Comparison of ENCODE assay signal across 8 cellular contexts in genomic region chr5:10595678-10596309, GRCh38. TPM values are rescaled to one million over a fixed set of nuclear protein-coding genes. Genes with fewer than 3 reads are reported as not detected.
DNase-seq lines count a peak whose midpoint lies in the region; ATAC-seq, FAIRE-seq and TF ChIP-seq lines count a peak whose summit lies in the region.

No MANE protein-coding gene starts in this region.

- H3K4me3 ChIP-seq in A549 (peak overlapping the region; percentile 19; the same call in 1 of the 3 replicates), astrocyte of the cerebellum (ENCODE audit: low read depth, low read length) (no peak overlapping the region)

- TF ChIP-seq POLR2A in A549 (IDR thresholded peaks at IDR 0.05; ENCODE audit: low read length) = no peak

- TF ChIP-seq CTCF in A549 (IDR thresholded peaks at IDR 0.05) (no peak), astrocyte of the cerebellum (IDR thresholded peaks at IDR 0.05; ENCODE audit: low read depth, low read length, missing control alignments) (no peak), progenitor cell of endocrine pancreas (IDR thresholded peaks at IDR 0.05; ENCODE audit: unreplicated experiment) (no peak)

- no peaks in the 10 kb centered on the region for H3K27me3 ChIP-seq in layer of hippocampus (ENCODE audit: control insufficient read depth, insufficient read depth, low read length)

- in situ Hi-C loops in astrocyte of the cerebellum (cut with HindIII; ENCODE audit: low sequenced_read_pairs) = no loop called here

- no peaks in the 10 kb centered on the region for H3K9me3 Mint-ChIP-seq in stimulated activated naive CD8-positive, alpha-beta T cell treated with anti-CD3 and anti-CD28 coated beads, Interleukin-15, amount 100 ng/mL, for 72 hours
- H3K9me3 Mint-ChIP-seq in progenitor cell of endocrine pancreas (ENCODE audit: low read depth) = peaks cover 9% of the 10 kb centered on the region

- peaks cover 2% of the 10 kb centered on the region for H3K36me3 Mint-ChIP-seq in progenitor cell of endocrine pancreas (ENCODE audit: insufficient read depth)

- WGBS in A549 (ENCODE audit: missing lambda C conversion rate) = 4% methylated on average over 8 of the region's 8 CpGs

- no peak for TF ChIP-seq RAD21 in A549 (conservative IDR thresholded peaks at IDR 0.05 in 1 of 2, IDR thresholded peaks at IDR 0.05 in 1 of 2)

- CTCF ChIA-PET in A549 (lab: Yijun Ruan, JAX) = interaction anchor here (1.2 to 2.3 kb wide), 2 partner anchors 32 to 143 kb away, joined by 3 to 7 read pairs; no protein-coding TSS in a partner anchor

- peak overlapping the region; percentile 84 to 86 for H3K27ac ChIP-seq in A549
- H3K27ac ChIP-seq in layer of hippocampus (ENCODE audit: low read depth, low read length) = peak overlapping the region; percentile 53

- peaks cover 66% of the 10 kb centered on the region for H3K4me1 ChIP-seq in A549

- no peak for TF ChIP-seq EP300 in A549 (IDR thresholded peaks at IDR 0.05)

- DNase-seq in A549 (ENCODE audit: low read depth in 1 of 2, low spot score in 1 of 2) = peak; percentile 79 to 92
- DNase-seq in NCI-H446 treated with DMSO at 0.1 percent for 48 hours (lab: John Stamatoyannopoulos, UW) = peak; percentile 79
- peak; percentile 90 for DNase-seq in astrocyte of the cerebellum (ENCODE audit: low read depth)
- peak in 1 of 2 donors; percentile 49 for DNase-seq in stimulated activated naive CD8-positive, alpha-beta T cell treated with anti-CD3 and anti-CD28 coated beads, Interleukin-15, amount 100 ng/mL, for 72 hours
- no peak for DNase-seq in progenitor cell of endocrine pancreas (ENCODE audit: low spot score, unreplicated experiment)
- no peak for DNase-seq in effector CD4-positive, alpha-beta T cell

- H3K27me3 Mint-ChIP-seq in stimulated activated naive CD8-positive, alpha-beta T cell treated with anti-CD3 and anti-CD28 coated beads, Interleukin-15, amount 100 ng/mL, for 72 hours = peaks cover 22% of the 10 kb centered on the region
- H3K27me3 Mint-ChIP-seq in progenitor cell of endocrine pancreas = peaks cover 4% of the 10 kb centered on the region

- peak overlapping the region; percentile 98 for H3K4me2 ChIP-seq in A549

- H3K27ac Mint-ChIP-seq in stimulated activated naive CD8-positive, alpha-beta T cell treated with anti-CD3 and anti-CD28 coated beads, Interleukin-15, amount 100 ng/mL, for 72 hours = no peak overlapping the region
- no peak overlapping the region for H3K27ac Mint-ChIP-seq in progenitor cell of endocrine pancreas

- H3K4me1 Mint-ChIP-seq in stimulated activated naive CD8-positive, alpha-beta T cell treated with anti-CD3 and anti-CD28 coated beads, Interleukin-15, amount 100 ng/mL, for 72 hours = peaks cover 60% of the 10 kb centered on the region
- peaks cover 1% of the 10 kb centered on the region for H3K4me1 Mint-ChIP-seq in progenitor cell of endocrine pancreas (ENCODE audit: low read depth)

- POLR2A ChIA-PET in A549 (lab: Yijun Ruan, JAX) = no interaction called here

- ATAC-seq in A549 (peak; percentile 85 to 94), GM21423 (IDR thresholded peaks at IDR 0.05; ENCODE audit: unreplicated experiment) (peak; percentile 38)
- peak; percentile 80 for ATAC-seq in stimulated activated naive CD8-positive, alpha-beta T cell treated with anti-CD3 and anti-CD28 coated beads, Interleukin-15, amount 100 ng/mL, for 72 hours

- no peaks in the 10 kb centered on the region for H3K9me3 ChIP-seq in A549

- no peak for FAIRE-seq in A549 (lab: Jason Lieb, UNC)

- H3K4me3 Mint-ChIP-seq in stimulated activated naive CD8-positive, alpha-beta T cell treated with anti-CD3 and anti-CD28 coated beads, Interleukin-15, amount 100 ng/mL, for 72 hours = peak overlapping the region; percentile 9 to 45
- no peak overlapping the region for H3K4me3 Mint-ChIP-seq in progenitor cell of endocrine pancreas (ENCODE audit: low read depth)

TF ChIP-seq in A549, 52 proteins besides CTCF, POLR2A, EP300 and RAD21:
- TF ChIP-seq FOSB (CRISPR knock-in tag; IDR thresholded peaks at IDR 0.05) (no peak), MAFK (IDR thresholded peaks at IDR 0.05; ENCODE audit: partially characterized antibody) (peak; percentile 32), HEYL (CRISPR knock-in tag; IDR thresholded peaks at IDR 0.05) (no peak), FOSL2 (IDR thresholded peaks at IDR 0.05) (peak; percentile 55), FOSL2 (CRISPR knock-in tag; IDR thresholded peaks at IDR 0.05) (peak; percentile 87), JUNB (IDR thresholded peaks at IDR 0.05) (peak; percentile 48), GATA3 (IDR thresholded peaks at IDR 0.05; ENCODE audit: borderline replicate concordance) (peak; percentile 48; the same call in 1 of the 2 replicates), MAX (IDR thresholded peaks at IDR 0.05) (peak; percentile 52; the same call in 1 of the 2 replicates)
TF ChIP-seq in A549: peak in this region for 5.

RNA-seq across cellular contexts. Expression of gene ANKRD33B, which starts 31.9 kb away (rescaled TPM):
- polyA plus RNA-seq in A549 (2011; rRNA removed) = 6.9 and 8.2 TPM in 2 replicates
- polyA plus RNA-seq in A549 (2012; cell fraction: cytosol; rRNA removed) = 7.3 and 11.1 TPM in 2 replicates
- polyA plus RNA-seq in A549 (2012; cell fraction: nucleus; rRNA removed) = 24.2 and 33.7 TPM in 2 replicates
- polyA plus RNA-seq in A549 (2017; fragmentation: RNase III; extraction: RNeasy Plus Mini Kit Qiagen cat#74134 plus additional on column Dnase treatment) = 4.0 to 7.1 TPM (median 4.4 TPM) in 3 replicates
- 24.1 and 27.2 TPM in 2 replicates for polyA minus RNA-seq in A549 (2011; rRNA and poly(A)+ RNA removed)
- total RNA-seq in progenitor cell of endocrine pancreas = 2.1 and 3.3 TPM in 2 replicates

Comparison
In these comparisons a context has a peak if more than half of its experiments do, and no peak if none do; other contexts are left out.
1. ATAC-seq: peak in every context shown above with its lines; median percentile 90 in A549; 80 in stimulated activated naive CD8-positive, alpha-beta T cell treated with anti-CD3 and anti-CD28 coated beads, Interleukin-15, amount 100 ng/mL, for 72 hours; 38 in GM21423.
2. DNase-seq: peak in A549 (2 of 2), NCI-H446 treated with DMSO at 0.1 percent for 48 hours (single experiment) and astrocyte of the cerebellum (single experiment); none in progenitor cell of endocrine pancreas (single experiment) and effector CD4-positive, alpha-beta T cell (single experiment).